ENCODE assay signal across 13 cellular contexts in genomic region chr5:168710706-168711105, GRCh38.
A peak's percentile ranks its signal among the peaks of the same experiment; 100 is the strongest.
DNase-seq lines count a peak whose midpoint lies in the region; ATAC-seq and TF ChIP-seq lines count a peak whose summit lies in the region.
"Had no signal": no experiment of that assay in that cellular context is flagged by ENCODE, and none has a peak within 500 bp of the region (broad histone marks: within the 10 kb centered on the region; RNA-seq: fewer than 3 reads in every experiment).

No MANE protein-coding gene starts in this region.

- H3K4me3 Mint-ChIP-seq in HFFc6, result no peak overlapping the region
- H3K4me3 Mint-ChIP-seq: CD4-positive, alpha-beta T cell; GM23338 had no signal

- no peak overlapping the region for H4K5ac ChIP-seq in IMR-90 (ENCODE audit: low read depth, low read length)

- H3K56ac ChIP-seq in IMR-90 (ENCODE audit: extremely low read depth, insufficient read depth, low read length), result no peak overlapping the region

- H3K9ac ChIP-seq in IMR-90 (ENCODE audit: low read depth, low read length), result no peak overlapping the region

- no peak overlapping the region for H3K23ac ChIP-seq in IMR-90 (ENCODE audit: low read depth, low read length)

- H2BK120ac ChIP-seq in IMR-90 (ENCODE audit: low read depth, low read length), result no peak overlapping the region

- intact Hi-C loops in IMR-90 (cut with micrococcal nuclease), result no loop called here
- intact Hi-C loops in posterior vena cava (cut with DNase I), result loop anchor here in 1 of 2 donors (10.0 kb wide), 1 partner anchor 456 kb away; no protein-coding TSS in a partner anchor

- H2BK20ac ChIP-seq in IMR-90 (ENCODE audit: low read depth, low read length), result 0 out of 2 replicates have a peak overlapping the region, but pooled peaks have one; percentile 23

- BruUV-seq in IMR-90 (replicated peaks; lab: Mats Ljungman, UMichigan), result no TSS peak

- no peak overlapping the region for H2BK5ac ChIP-seq in IMR-90 (ENCODE audit: low read depth, low read length, poor library complexity, severe bottlenecking)

- H3K9me3 Mint-ChIP-seq in HFFc6, result no peaks in the 10 kb centered on the region
- H3K9me3 Mint-ChIP-seq: CD4-positive, alpha-beta T cell; GM23338 had no signal

- no peaks in the 10 kb centered on the region; the same call in none of the 2 replicates for H3K27me3 Mint-ChIP-seq in HFFc6 (ENCODE audit: insufficient read depth)
- H3K27me3 Mint-ChIP-seq: CD4-positive, alpha-beta T cell had no signal

- no peak overlapping the region for H2AK5ac ChIP-seq in IMR-90 (ENCODE audit: low read depth, low read length)

- H3K9me1 ChIP-seq in IMR-90 (ENCODE audit: insufficient read depth, low read length), result peaks cover 9% of the 10 kb centered on the region; the same call in 1 of the 2 replicates

- H4K8ac ChIP-seq in IMR-90 (ENCODE audit: low read depth in 2 of 2, low read length in 2 of 2), result no peak overlapping the region

- no peak for TF ChIP-seq CTCF in HFFc6 (IDR thresholded peaks at IDR 0.05)
- no peak for TF ChIP-seq CTCF in IMR-90 (conservative IDR thresholded peaks at IDR 0.05; ENCODE audit: low read depth, low read length)

- H3K36me3 Mint-ChIP-seq in HFFc6 (ENCODE audit: low read depth), result no peaks in the 10 kb centered on the region

- no peaks in the 10 kb centered on the region for H4K20me1 ChIP-seq in IMR-90 (ENCODE audit: insufficient read depth, low read length)

- H3K4ac ChIP-seq in IMR-90 (ENCODE audit: low read depth, low read length), result no peak overlapping the region

- H3K27ac Mint-ChIP-seq in HFFc6, result 0 out of 2 replicates have a peak overlapping the region, but pooled peaks have one; percentile 1
- H3K27ac Mint-ChIP-seq: CD4-positive, alpha-beta T cell; GM23338 had no signal

- ATAC-seq in IMR-90 (ENCODE audit: low read depth) (no peak), GM21723 (IDR thresholded peaks at IDR 0.05; ENCODE audit: unreplicated experiment) (no peak), HG02885 (IDR thresholded peaks at IDR 0.05; ENCODE audit: poor library complexity, unreplicated experiment) (no peak)
- ATAC-seq: GM23338 had no signal

- H2BK15ac ChIP-seq in IMR-90 (ENCODE audit: low read depth, low read length), result no peak overlapping the region

- peaks cover 7% of the 10 kb centered on the region for H3K4me1 ChIP-seq in IMR-90 (ENCODE audit: control insufficient read depth, insufficient read depth, low read length)
- H3K4me1 ChIP-seq: Caco-2 had no signal

- POLR2A ChIA-PET in IMR-90 (lab: Charles Lee; ENCODE audit: unreplicated experiment), result no interaction called here

- no peaks in the 10 kb centered on the region for H3K36me3 ChIP-seq in IMR-90 (ENCODE audit: control insufficient read depth, insufficient read depth, low read length)

- H2AFZ ChIP-seq in IMR-90 (replicated peaks; ENCODE audit: low read length, poor library complexity), result peak overlapping the region; percentile 45
- H2AFZ ChIP-seq: GM23338 had no signal

- no peak for TF ChIP-seq RAD21 in IMR-90 (IDR thresholded peaks at IDR 0.05; ENCODE audit: low read length)

- DNase-seq in HFFc6 (no peak), IMR-90 (no peak), islet precursor cell (peak; percentile 44), posterior vena cava (ENCODE audit: low spot score) (peak; percentile 69), inferior parietal cortex (ENCODE audit: extremely low spot score) (no peak)
- DNase-seq: ACHN; Caco-2; CD4-positive, alpha-beta T cell; HCEC 1CT had no signal

- in situ Hi-C loops in IMR-90 (cut with MboI; ENCODE audit: low sequenced_read_pairs), result no loop called here

- no peaks in the 10 kb centered on the region for H3K79me1 ChIP-seq in IMR-90 (ENCODE audit: low read depth in 1 of 2, low read length in 2 of 2)

- H3K14ac ChIP-seq in IMR-90 (replicated peaks; ENCODE audit: low read depth, low read length), result no peak overlapping the region

- H3K27me3 ChIP-seq in IMR-90 (ENCODE audit: control insufficient read depth, insufficient read depth, low read length), result no peaks in the 10 kb centered on the region

- H3K18ac ChIP-seq in IMR-90 (ENCODE audit: low read depth, low read length), result no peak overlapping the region

- H3K4me2 ChIP-seq in IMR-90 (ENCODE audit: low read depth, low read length), result no peak overlapping the region
- H3K4me2 ChIP-seq: GM23338 had no signal

- H3K9me3 ChIP-seq in IMR-90 (ENCODE audit: control insufficient read depth, insufficient read depth, low read length), result no peaks in the 10 kb centered on the region
- H3K9me3 ChIP-seq: Caco-2 had no signal

- dilution Hi-C loops in IMR-90 (cut with HindIII; ENCODE audit: low sequenced_read_pairs, unreplicated experiment), result no loop called here

- no peak overlapping the region; the same call in 1 of the 2 replicates for H4K91ac ChIP-seq in IMR-90 (ENCODE audit: insufficient read depth, low read depth, low read length)

- no peak overlapping the region for H2AK9ac ChIP-seq in IMR-90 (replicated peaks; ENCODE audit: low read depth, low read length, poor library complexity)

- CTCF ChIA-PET in IMR-90 (lab: Yijun Ruan, JAX), result no interaction called here

- no CpG with 5 or more reads among the region's 9 CpGs for WGBS in IMR-90 (ENCODE audit: extremely low coverage in 2 of 2, insufficient read length in 1 of 2), 2 experiments

- no peak for TF ChIP-seq POLR2A in IMR-90 (IDR thresholded peaks at IDR 0.05; ENCODE audit: low read depth, low read length)

- H3K4me3 ChIP-seq in IMR-90 (ENCODE audit: insufficient read depth, low read depth, low read length), result no peak overlapping the region
- H3K4me3 ChIP-seq: GM23338 had no signal

- H3K27ac ChIP-seq in IMR-90 (ENCODE audit: insufficient read depth, low read length), result no peak overlapping the region
- H3K27ac ChIP-seq: C4-2B had no signal

- H3K4me1 Mint-ChIP-seq in HFFc6 (ENCODE audit: low read depth), result peaks cover 36% of the 10 kb centered on the region

TF ChIP-seq in IMR-90, 13 proteins besides CTCF, POLR2A, EP300 and RAD21:
- TF ChIP-seq BHLHE40 (IDR thresholded peaks at IDR 0.05; ENCODE audit: low read depth, low read length) (no peak), SMC3 (IDR thresholded peaks at IDR 0.05; ENCODE audit: low read depth, low read length) (no peak)

Comparison
In these comparisons a context has a peak if more than half of its experiments do, and no peak if none do; other contexts are left out.
1. DNase-seq: peak in islet precursor cell (single experiment) and posterior vena cava (single experiment); none in HFFc6 (single experiment), IMR-90 (single experiment) and inferior parietal cortex (single experiment).